8 cellular contexts compared by ENCODE assay signal in the genomic region with DNA sequence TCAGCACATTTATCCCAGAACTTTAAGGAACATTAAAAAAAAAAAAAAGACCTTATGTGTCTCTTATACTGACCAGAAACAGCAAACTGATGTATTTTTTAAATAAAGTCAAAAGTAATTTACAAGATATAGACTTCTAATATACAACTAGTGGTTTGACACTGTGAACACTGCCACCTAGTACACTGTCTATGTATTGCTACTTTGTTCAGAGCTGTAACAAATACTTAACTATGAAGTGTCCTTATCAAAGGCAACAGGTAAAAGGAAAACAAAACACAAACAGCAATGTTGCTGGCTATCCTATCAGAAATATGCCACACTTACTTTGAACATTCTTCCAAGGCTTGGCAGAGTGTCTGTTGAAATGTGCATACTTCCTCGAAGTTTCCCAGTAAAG.
A peak's percentile ranks its signal among the peaks of the same experiment; 100 is the strongest.
DNase-seq lines count a peak whose midpoint lies in the region; ATAC-seq, FAIRE-seq and TF ChIP-seq lines count a peak whose summit lies in the region.

No MANE protein-coding gene starts in this region.

- no peak for FAIRE-seq in endothelial cell of umbilical vein (lab: Jason Lieb, UNC)

- DNase-seq in left ventricle myocardium inferior (no peak), cardiac septum (ENCODE audit: low spot score) (no peak), NB4 (ENCODE audit: low read depth) (peak; percentile 9), endothelial cell of umbilical vein (ENCODE audit: low read depth, low spot score) (peak; percentile 4), middle frontal gyrus (ENCODE audit: extremely low spot score, low spot score) (no peak), amniotic stem cell (lab: John Stamatoyannopoulos, UW) (no peak)

- H3K4me3 ChIP-seq in left ventricle myocardium inferior (no peak overlapping the region), NB4 (ENCODE audit: low read depth, low read length) (no peak overlapping the region), endothelial cell of umbilical vein (replicated peaks in 1 of 3; ENCODE audit: insufficient read depth in 1 of 3, low read depth in 1 of 3, low read length in 3 of 3) (no peak overlapping the region)

- dilution Hi-C loops in endothelial cell of umbilical vein (cut with MboI; ENCODE audit: extremely low pct_ligation_motif_present, low sequenced_read_pairs), result no loop called here

- H3K4me2 ChIP-seq in endothelial cell of umbilical vein (ENCODE audit: insufficient read depth, low read length), result no peak overlapping the region

- POLR2A ChIA-PET in endothelial cell of umbilical vein (lab: Charles Lee), result interaction anchor here (0.7 kb wide), 1 partner anchor 218 kb away, joined by 7 read pairs; no protein-coding TSS in a partner anchor

- H3K27ac ChIP-seq in left ventricle myocardium inferior (replicated peaks) (no peak overlapping the region), endothelial cell of umbilical vein (ENCODE audit: insufficient read depth, low read depth, low read length) (no peak overlapping the region)

- no peaks in the 10 kb centered on the region for H3K79me2 ChIP-seq in endothelial cell of umbilical vein (ENCODE audit: control insufficient read depth, insufficient read depth, low read length)

- BruUV-seq in endothelial cell of umbilical vein (replicated peaks; lab: Mats Ljungman, UMichigan), result no TSS peak

- H3K9me3 ChIP-seq in left ventricle myocardium inferior (replicated peaks) (no peaks in the 10 kb centered on the region), endothelial cell of umbilical vein (replicated peaks; ENCODE audit: control insufficient read depth, insufficient read depth, low read length) (no peaks in the 10 kb centered on the region)

- intact Hi-C loops in left ventricle myocardium inferior (cut with micrococcal nuclease), result no loop called here
- intact Hi-C loops in cardiac septum (cut with DNase I), result no loop called here
- intact Hi-C loops in endothelial cell of umbilical vein (cut with micrococcal nuclease), result no loop called here

- H2AFZ ChIP-seq in endothelial cell of umbilical vein (ENCODE audit: low read depth, low read length), result no peak overlapping the region

- H3K27me3 ChIP-seq in left ventricle myocardium inferior (ENCODE audit: low read depth) (no peaks in the 10 kb centered on the region), endothelial cell of umbilical vein (ENCODE audit: control insufficient read depth in 2 of 2, insufficient read depth in 2 of 2, low read length in 2 of 2) (no peaks in the 10 kb centered on the region)

- CTCF ChIA-PET in endothelial cell of umbilical vein (lab: Charles Lee), result interaction anchor here (0.5 to 3.1 kb wide), 8 partner anchors 12 to 260 kb away, joined by 3 to 25 read pairs (median 3); no protein-coding TSS in a partner anchor

- H3K36me3 ChIP-seq in left ventricle myocardium inferior (peaks cover 29% of the 10 kb centered on the region), endothelial cell of umbilical vein (ENCODE audit: control insufficient read depth in 2 of 2, extremely low read depth in 1 of 2, insufficient read depth in 2 of 2, low read length in 2 of 2) (no peaks in the 10 kb centered on the region)

- H4K20me1 ChIP-seq in endothelial cell of umbilical vein (replicated peaks; ENCODE audit: control insufficient read depth, extremely low read depth, insufficient read depth, low read length), result no peaks in the 10 kb centered on the region

- ATAC-seq in HG02763 (IDR thresholded peaks at IDR 0.05; ENCODE audit: unreplicated experiment) (no peak), HG03159 (IDR thresholded peaks at IDR 0.05; ENCODE audit: unreplicated experiment) (no peak)

- TF ChIP-seq POLR2A in NB4 (IDR thresholded peaks at IDR 0.05; ENCODE audit: extremely low read depth, insufficient read length) (no peak), endothelial cell of umbilical vein (IDR thresholded peaks at IDR 0.05; ENCODE audit: low read depth, low read length) (no peak)

- no peaks in the 10 kb centered on the region for H3K9me1 ChIP-seq in endothelial cell of umbilical vein (replicated peaks; ENCODE audit: control insufficient read depth, extremely low read depth, insufficient read depth, low read length)

- H3K4me1 ChIP-seq in left ventricle myocardium inferior (peaks cover 4% of the 10 kb centered on the region), endothelial cell of umbilical vein (ENCODE audit: control insufficient read depth, extremely low read depth, insufficient read depth, low read length) (no peaks in the 10 kb centered on the region)

- no peak overlapping the region for H3K9ac ChIP-seq in endothelial cell of umbilical vein (replicated peaks; ENCODE audit: extremely low read depth, insufficient read depth, low read length)

- TF ChIP-seq CTCF in left ventricle myocardium inferior (IDR thresholded peaks at IDR 0.05; ENCODE audit: borderline replicate concordance) (peak; percentile 51), NB4 (IDR thresholded peaks at IDR 0.05; ENCODE audit: low read depth, low read length) (no peak), endothelial cell of umbilical vein (IDR thresholded peaks at IDR 0.05; ENCODE audit: extremely low read depth in 1 of 2, insufficient read depth in 1 of 2, low read depth in 1 of 2, low read length in 2 of 2) (peak; percentile 12 to 15)

TF ChIP-seq in endothelial cell of umbilical vein, 7 proteins besides CTCF, POLR2A, EP300 and RAD21:
- TF ChIP-seq GATA2 (IDR thresholded peaks at IDR 0.05; ENCODE audit: insufficient read depth, insufficient read length, low read depth, low read length), result no peak
- TF ChIP-seq, protein P1, sequence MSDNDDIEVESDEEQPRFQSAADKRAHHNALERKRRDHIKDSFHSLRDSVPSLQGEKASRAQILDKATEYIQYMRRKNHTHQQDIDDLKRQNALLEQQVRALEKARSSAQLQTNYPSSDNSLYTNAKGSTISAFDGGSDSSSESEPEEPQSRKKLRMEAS (IDR thresholded peaks at IDR 0.05; ENCODE audit: insufficient read depth, insufficient read length), result no peak
- no peak for TF ChIP-seq JUN (IDR thresholded peaks at IDR 0.05; ENCODE audit: borderline replicate concordance, insufficient read depth, insufficient read length, low read depth)
- TF ChIP-seq MYC (IDR thresholded peaks at IDR 0.05; ENCODE audit: low read depth, low read length), result no peak
- TF ChIP-seq FOS (IDR thresholded peaks at IDR 0.05; ENCODE audit: borderline replicate concordance, insufficient read depth, low read length), result no peak
- TF ChIP-seq POLR2AphosphoS5 (IDR thresholded peaks at IDR 0.05; ENCODE audit: insufficient read depth, low read depth, low read length), result no peak
- no peak for TF ChIP-seq EZH2 (IDR thresholded peaks at IDR 0.05; ENCODE audit: borderline replicate concordance, low read depth, low read length, severe bottlenecking)

Comparison
In these comparisons a context has a peak if more than half of its experiments do, and no peak if none do; other contexts are left out.
1. DNase-seq: peak in NB4 (single experiment) and endothelial cell of umbilical vein (single experiment); none in left ventricle myocardium inferior (single experiment), cardiac septum (single experiment), middle frontal gyrus (single experiment) and amniotic stem cell (single experiment).